Comparison of ENCODE assay signal across 19 cellular contexts in genomic region chr12:122327494-122328385, GRCh38.
DNase-seq lines count a peak whose midpoint lies in the region; ATAC-seq, FAIRE-seq and TF ChIP-seq lines count a peak whose summit lies in the region.
"Had no signal": no experiment of that assay in that cellular context is flagged by ENCODE, and none has a peak within 500 bp of the region (broad histone marks: within the 10 kb centered on the region; RNA-seq: fewer than 3 reads in every experiment).

No MANE protein-coding gene starts in this region.

- TF ChIP-seq CTCF in choroid plexus epithelial cell (conservative IDR thresholded peaks at IDR 0.05; ENCODE audit: low read depth, low read length) (no peak), spleen (IDR thresholded peaks at IDR 0.05 in 8 of 11, conservative IDR thresholded peaks at IDR 0.05 in 3 of 11) (no peak)

- H3K4me3 ChIP-seq in choroid plexus epithelial cell (ENCODE audit: low read depth, low read length): no peak overlapping the region
- H3K4me3 ChIP-seq in spleen: peak overlapping the region in 2 of 8 donors; percentile 9 to 38
- H3K4me3 ChIP-seq: mucosa of descending colon, sigmoid colon had no signal

- intact Hi-C loops in spleen (cut with DNase I; ENCODE audit: low total_unique reads): no loop called here

- H3K27me3 ChIP-seq in spleen (replicated peaks in 1 of 7): no peaks in the 10 kb centered on the region
- H3K27me3 ChIP-seq: sigmoid colon had no signal

- no peaks in the 10 kb centered on the region for H3K27me3 Mint-ChIP-seq in activated naive CD4-positive, alpha-beta T cell treated with anti-CD3 and anti-CD28 coated beads, Interleukin-2, amount 10 ng/mL, durations not matched to agents 7 days and 5 days
- H3K27me3 Mint-ChIP-seq in T-cell: no peaks in the 10 kb centered on the region

- FAIRE-seq in GM19239 (lab: Jason Lieb, UNC): no peak
- no peak for FAIRE-seq in GM12891 (lab: Jason Lieb, UNC)

- CTCF ChIA-PET in activated naive CD4-positive, alpha-beta T cell treated with anti-CD3 and anti-CD28 coated beads, Interleukin-2, amount 10 ng/mL, durations not matched to agents 7 days and 5 days (lab: Charles Lee): interaction anchor here (0.7 to 1.9 kb wide), 3 partner anchors 8 to 534 kb away, joined by 3 to 10 read pairs (median 3); no protein-coding TSS in a partner anchor
- CTCF ChIA-PET in T-cell (lab: Charles Lee): interaction anchor here (0.5 to 1.1 kb wide), 3 partner anchors 13 to 1205 kb away, joined by 3 to 6 read pairs (median 4); no protein-coding TSS in a partner anchor

- peaks cover 28% of the 10 kb centered on the region for H3K36me3 Mint-ChIP-seq in activated naive CD4-positive, alpha-beta T cell treated with anti-CD3 and anti-CD28 coated beads, Interleukin-2, amount 10 ng/mL, durations not matched to agents 7 days and 5 days
- H3K36me3 Mint-ChIP-seq in T-cell: peaks cover 30% of the 10 kb centered on the region

- no peak overlapping the region for H3K4me3 Mint-ChIP-seq in activated naive CD4-positive, alpha-beta T cell treated with anti-CD3 and anti-CD28 coated beads, Interleukin-2, amount 10 ng/mL, durations not matched to agents 7 days and 5 days
- H3K4me3 Mint-ChIP-seq in T-cell: peak overlapping the region in 1 of 3 donors; percentile 26

- peaks cover 6 to 100% (median 72%) of the 10 kb centered on the region in 6 donors for H3K36me3 ChIP-seq in spleen

- POLR2A ChIA-PET in T-cell (lab: Charles Lee): no interaction called here

- no peak for TF ChIP-seq POLR2A in spleen (IDR thresholded peaks at IDR 0.05)
- TF ChIP-seq POLR2A in GM12891 (IDR thresholded peaks at IDR 0.05; ENCODE audit: low read depth, low read length): no peak

- peak overlapping the region; percentile 81 for H3K27ac Mint-ChIP-seq in activated naive CD4-positive, alpha-beta T cell treated with anti-CD3 and anti-CD28 coated beads, Interleukin-2, amount 10 ng/mL, durations not matched to agents 7 days and 5 days
- H3K27ac Mint-ChIP-seq in T-cell: peak overlapping the region; percentile 82 to 87

- no peak for DNase-seq in activated naive CD4-positive, alpha-beta T cell treated with anti-CD3 and anti-CD28 coated beads, Interleukin-2, amount 10 ng/mL, durations not matched to agents 7 days and 5 days
- DNase-seq in activated naive CD4-positive, alpha-beta T cell treated with Interleukin-2 at 50 U/mL for 16 hours: no peak
- DNase-seq in T-cell (peak in 3 of 34 experiments; percentile 4 to 10 (median 6)), choroid plexus epithelial cell (ENCODE audit: low read depth) (peak; percentile 14), spleen (no peak), GM19239 (ENCODE audit: insufficient read length, low spot score) (no peak), GM12891 (ENCODE audit: insufficient read length, low spot score) (no peak)
- DNase-seq: activated gamma-delta T cell; effector CD4-positive, alpha-beta T cell; GDM1; GOT3; hippocampal formation; kidney glomerular epithelial cell; mucosa of descending colon; NCI-H2227 treated with DMSO at 0.1 percent for 48 hours; Right ventricle myocardium superior; sigmoid colon; T-helper 9 cell had no signal

- WGBS in spleen, 5 donors: 74 to 78% (median 75%) methylated on average over 18 of the region's 18 CpGs

- ATAC-seq in T-cell (replicated peaks in 1 of 4) (no peak), GM19467 (IDR thresholded peaks at IDR 0.05; ENCODE audit: unreplicated experiment) (no peak)
- ATAC-seq: mucosa of descending colon had no signal

- H3K9me3 ChIP-seq in spleen: no peaks in the 10 kb centered on the region
- H3K9me3 ChIP-seq: mucosa of descending colon, sigmoid colon had no signal

- peaks cover 0 to 26% (median 10%) of the 10 kb centered on the region in 6 donors for H3K4me1 ChIP-seq in spleen
- H3K4me1 ChIP-seq: sigmoid colon had no signal

- H3K27ac ChIP-seq in spleen: peak overlapping the region; percentile 27 to 80 (median 66)

- H3K4me1 Mint-ChIP-seq in activated naive CD4-positive, alpha-beta T cell treated with anti-CD3 and anti-CD28 coated beads, Interleukin-2, amount 10 ng/mL, durations not matched to agents 7 days and 5 days: peaks cover 24% of the 10 kb centered on the region
- peaks cover 22 to 23% (median 23%) of the 10 kb centered on the region in 3 donors for H3K4me1 Mint-ChIP-seq in T-cell

- no peaks in the 10 kb centered on the region for H3K9me3 Mint-ChIP-seq in activated naive CD4-positive, alpha-beta T cell treated with anti-CD3 and anti-CD28 coated beads, Interleukin-2, amount 10 ng/mL, durations not matched to agents 7 days and 5 days
- H3K9me3 Mint-ChIP-seq in T-cell: no peaks in the 10 kb centered on the region

TF ChIP-seq in GM12891, 5 proteins besides CTCF, POLR2A, EP300 and RAD21:
- TF ChIP-seq TAF1 (IDR thresholded peaks at IDR 0.05; ENCODE audit: low read depth, low read length) (no peak), SPI1 (IDR thresholded peaks at IDR 0.05; ENCODE audit: low read depth, low read length) (no peak), PAX5 (IDR thresholded peaks at IDR 0.05; ENCODE audit: insufficient read depth, low read length, severe bottlenecking) (no peak), POLR2AphosphoS5 (IDR thresholded peaks at IDR 0.05; ENCODE audit: low read depth, low read length) (no peak), POU2F2 (IDR thresholded peaks at IDR 0.05; ENCODE audit: low read depth, low read length) (no peak)
